ENCODE assay signal across 13 cellular contexts in the genomic region with DNA sequence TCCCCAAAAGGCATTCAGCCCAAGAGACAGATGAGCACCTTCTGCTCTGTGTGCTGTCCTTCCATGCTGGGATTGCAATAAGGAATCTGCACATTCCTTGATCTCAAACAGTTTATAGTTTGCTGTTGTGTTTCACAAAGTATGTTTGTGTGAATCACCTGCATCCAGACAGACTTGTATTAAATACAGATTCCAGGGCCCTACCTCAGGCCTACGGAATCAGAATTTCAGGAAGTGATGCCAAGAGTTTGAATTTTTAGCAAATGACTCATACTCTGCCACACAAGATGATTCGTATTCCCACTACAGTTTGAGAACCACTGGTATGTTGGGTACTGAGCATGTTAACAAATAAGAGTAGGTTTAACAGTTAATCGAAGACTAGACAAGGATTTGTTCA. TPM values are rescaled to one million over a fixed set of nuclear protein-coding genes. Genes with fewer than 3 reads are reported as not detected.
DNase-seq lines count a peak whose midpoint lies in the region; ATAC-seq and TF ChIP-seq lines count a peak whose summit lies in the region.
"Had no signal": no experiment of that assay in that cellular context is flagged by ENCODE, and none has a peak within 500 bp of the region (broad histone marks: within the 10 kb centered on the region; RNA-seq: fewer than 3 reads in every experiment).

No MANE protein-coding gene starts in this region.

- in situ Hi-C loops in SK-MEL-5 (cut with HindIII; ENCODE audit: low pct_unique_long_range_greater_than_20kb, low sequenced_read_pairs): no loop called here

- no peak for TF ChIP-seq POLR2A in GM18505 (IDR thresholded peaks at IDR 0.05; ENCODE audit: borderline replicate concordance, extremely low read depth, insufficient read depth, insufficient read length)

- H3K4me3 ChIP-seq in fibroblast of pulmonary artery (replicated peaks; ENCODE audit: low read depth, low read length): no peak overlapping the region

- no peak for ATAC-seq in GM18870 (IDR thresholded peaks at IDR 0.05; ENCODE audit: unreplicated experiment)
- ATAC-seq in GM18505 (IDR thresholded peaks at IDR 0.05; ENCODE audit: unreplicated experiment): no peak
- ATAC-seq: activated CD8-positive, alpha-beta memory T cell treated with anti-CD3 and anti-CD28 coated beads, Interleukin-2, amount 10 ng/mL, durations not matched to agents 7 days and 5 days had no signal

- peak; percentile 93 for DNase-seq in A172 (ENCODE audit: low spot score)
- peak; percentile 70 for DNase-seq in HCEC 1CT
- peak; percentile 9 for DNase-seq in SK-MEL-5 (ENCODE audit: low read depth, low spot score)
- DNase-seq in fibroblast of pulmonary artery (ENCODE audit: low read depth): peak; percentile 77
- no peak for DNase-seq in putamen (ENCODE audit: low spot score)
- no peak for DNase-seq in NCI-H1105 treated with DMSO at 0.1 percent for 48 hours (lab: John Stamatoyannopoulos, UW)
- DNase-seq: activated CD8-positive, alpha-beta memory T cell treated with anti-CD3 and anti-CD28 coated beads, Interleukin-2, amount 10 ng/mL, durations not matched to agents 7 days and 5 days; caudate nucleus; CD4-positive, CD25-positive, alpha-beta regulatory T cell; H9; NCI-H345 had no signal

- TF ChIP-seq CTCF in fibroblast of pulmonary artery (IDR thresholded peaks at IDR 0.05; ENCODE audit: low read length, missing control alignments): no peak

RNA-seq across cellular contexts. Expression of a gene that starts 7.0 kb away (rescaled TPM):
- 157 and 159 TPM in 2 replicates for total RNA-seq in A172 (2014; rRNA removed; shearing (Covaris generic))
- total RNA-seq in SK-MEL-5 (2014; rRNA removed; shearing (Covaris generic)): 40.3 and 41.8 TPM in 2 replicates
- polyA plus RNA-seq in SK-MEL-5 (2015; cell fraction: cytosol; rRNA removed): 36.8 and 44.5 TPM in 2 replicates
- 18.7 and 22.6 TPM in 2 replicates for polyA plus RNA-seq in SK-MEL-5 (2015; cell fraction: nucleus; rRNA removed)

Comparison
In these comparisons a context has a peak if more than half of its experiments do, and no peak if none do; other contexts are left out.
1. DNase-seq: peak in A172 (single experiment), HCEC 1CT (single experiment), SK-MEL-5 (single experiment) and fibroblast of pulmonary artery (single experiment); none in putamen (single experiment) and NCI-H1105 treated with DMSO at 0.1 percent for 48 hours (single experiment).